Comparison of ENCODE assay signal across 21 cellular contexts in genomic region chr11:97667057-97667456, GRCh38.
DNase-seq lines count a peak whose midpoint lies in the region; ATAC-seq and TF ChIP-seq lines count a peak whose summit lies in the region.
"Had no signal": no experiment of that assay in that cellular context is flagged by ENCODE, and none has a peak within 500 bp of the region (broad histone marks: within the 10 kb centered on the region; RNA-seq: fewer than 3 reads in every experiment).

No MANE protein-coding gene starts in this region.

- H3K27ac ChIP-seq in Karpas-422 (ENCODE audit: low read length) (no peak overlapping the region), lower lobe of right lung (no peak overlapping the region), right atrium auricular region (no peak overlapping the region)
- H3K27ac ChIP-seq: 22Rv1, BLaER1, C4-2B, GM23248 had no signal

- peak; percentile 53 for DNase-seq in activated effector memory CD4-positive, alpha-beta T cell treated with anti-CD3 and anti-CD28 coated beads, Interleukin-2, amount 50 U/mL, for 16 hours
- DNase-seq in activated effector memory CD4-positive, alpha-beta T cell treated with Interleukin-2 at 50 U/mL for 16 hours = no peak
- DNase-seq in Karpas-422 (no peak), lower lobe of right lung (no peak), sciatic nerve (ENCODE audit: low spot score) (no peak), H4 (ENCODE audit: low spot score) (no peak), SK-N-DZ (ENCODE audit: low spot score) (no peak), right atrium auricular region (ENCODE audit: low spot score) (no peak)
- DNase-seq: CD4-positive, CD25-positive, alpha-beta regulatory T cell; CD8-positive, alpha-beta T cell; DMS 273 treated with DMSO at 0.1 percent for 48 hours; DMS79; EL; GDM1; GM23248; H9 had no signal

- no peak overlapping the region for H3K4me2 ChIP-seq in Karpas-422 (ENCODE audit: low read depth, low read length, poor library complexity, severe bottlenecking)
- H3K4me2 ChIP-seq: BLaER1 had no signal

- no peaks in the 10 kb centered on the region for H3K27me3 ChIP-seq in Karpas-422 (ENCODE audit: low read length)
- no peaks in the 10 kb centered on the region for H3K27me3 ChIP-seq in lower lobe of right lung (ENCODE audit: low read depth)
- no peaks in the 10 kb centered on the region for H3K27me3 ChIP-seq in right atrium auricular region
- H3K27me3 ChIP-seq: BLaER1 had no signal

- no peaks in the 10 kb centered on the region for H4K20me1 ChIP-seq in Karpas-422 (ENCODE audit: insufficient read depth, low read depth, low read length)
- H4K20me1 ChIP-seq: BLaER1 had no signal

- no peaks in the 10 kb centered on the region for H3K4me1 ChIP-seq in Karpas-422 (ENCODE audit: low read length)
- H3K4me1 ChIP-seq in lower lobe of right lung = no peaks in the 10 kb centered on the region
- no peaks in the 10 kb centered on the region for H3K4me1 ChIP-seq in right atrium auricular region
- H3K4me1 ChIP-seq: BLaER1 had no signal

- peaks cover 71% of the 10 kb centered on the region for H3K9me3 ChIP-seq in Karpas-422 (ENCODE audit: low read length)
- no peaks in the 10 kb centered on the region for H3K9me3 ChIP-seq in lower lobe of right lung
- peaks cover 0 to 6% of the 10 kb centered on the region in 2 donors for H3K9me3 ChIP-seq in right atrium auricular region

- H3K9me2 ChIP-seq in Karpas-422 (replicated peaks; ENCODE audit: insufficient read depth, low read length) = no peaks in the 10 kb centered on the region

- intact Hi-C loops in lower lobe of right lung (cut with DNase I) = no loop called here
- intact Hi-C loops in sciatic nerve (cut with DNase I) = no loop called here

- no peak overlapping the region for H3K4me3 ChIP-seq in Karpas-422 (ENCODE audit: low read length)
- H3K4me3 ChIP-seq in lower lobe of right lung = no peak overlapping the region
- no peak overlapping the region for H3K4me3 ChIP-seq in right atrium auricular region
- H3K4me3 ChIP-seq: BLaER1, GM12878, GM23248 had no signal

- no peak for TF ChIP-seq CTCF in lower lobe of right lung (IDR thresholded peaks at IDR 0.05)
- TF ChIP-seq CTCF in right atrium auricular region (IDR thresholded peaks at IDR 0.05) = no peak

- H3K9ac ChIP-seq in Karpas-422 (ENCODE audit: low read length) = no peak overlapping the region
- H3K9ac ChIP-seq: BLaER1, GM23248 had no signal

- H3K36me3 ChIP-seq in Karpas-422 (ENCODE audit: insufficient read depth, low read length) (no peaks in the 10 kb centered on the region), lower lobe of right lung (no peaks in the 10 kb centered on the region), right atrium auricular region (no peaks in the 10 kb centered on the region)
- H3K36me3 ChIP-seq: BLaER1 had no signal

- peak; percentile 7 to 58 for ATAC-seq in lower lobe of right lung
- ATAC-seq in sciatic nerve = peak; percentile 32
- ATAC-seq: CD8-positive, alpha-beta T cell; GM12878; HCT116 had no signal

- H3K79me2 ChIP-seq in Karpas-422 (ENCODE audit: low read length) = no peaks in the 10 kb centered on the region

- H2AFZ ChIP-seq in Karpas-422 (ENCODE audit: low read length) = 0 out of 2 replicates have a peak overlapping the region, but pooled peaks have one; percentile 26
- H2AFZ ChIP-seq: GM23248 had no signal
